In the genomic region with DNA sequence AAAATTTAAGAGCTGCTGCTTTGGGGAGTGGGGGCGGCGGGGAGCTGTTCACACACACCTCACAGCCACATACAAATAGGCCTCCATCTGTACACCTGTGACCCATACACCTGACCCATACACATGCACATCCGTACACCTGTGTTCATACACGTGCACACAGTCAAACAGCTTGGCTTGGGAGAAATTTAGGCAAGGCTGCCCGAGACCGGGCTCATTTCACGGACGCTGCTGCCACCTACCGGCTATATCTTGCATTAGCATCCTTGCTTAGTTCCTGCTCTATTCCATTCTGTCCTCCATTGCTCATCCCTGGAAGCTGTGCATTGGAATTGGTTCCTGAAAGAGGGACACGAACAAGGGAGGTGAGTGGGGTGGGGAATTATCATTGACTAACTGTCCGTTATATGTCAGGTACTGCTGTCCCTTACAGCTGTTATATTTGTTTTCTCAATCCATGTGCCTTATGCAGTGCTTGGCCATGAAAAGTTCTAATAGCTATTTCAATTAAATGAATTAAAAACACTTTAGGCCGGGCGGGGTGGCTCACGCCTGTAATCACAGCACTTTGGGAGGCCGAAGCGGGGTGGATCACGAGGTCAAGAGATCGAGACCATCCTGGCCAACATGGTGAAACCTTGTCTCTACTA, we compare ENCODE assay signal across 1 cellular context.
A peak's percentile ranks its signal among the peaks of the same experiment; 100 is the strongest.
TF ChIP-seq lines count a peak whose summit lies in the region.

No MANE protein-coding gene starts in this region.

TF ChIP-seq in K562, 482 proteins besides CTCF, POLR2A, EP300 and RAD21 (continued from another document and continues in another):
- TF ChIP-seq SMAD2 (IDR thresholded peaks at IDR 0.05; ENCODE audit: low read depth, low read length): no peak
- no peak for TF ChIP-seq POLR2AphosphoS5 (IDR thresholded peaks at IDR 0.05; ENCODE audit: control insufficient read depth, insufficient read depth, low read depth, low read length)
- no peak for TF ChIP-seq U2AF2 (optimal IDR thresholded peaks at IDR 0.05; ENCODE audit: low read depth, low read length)
- 0 out of 2 replicates have a peak, but pooled peaks have one; percentile 9 for TF ChIP-seq CXXC5 (CRISPR knock-in tag; IDR thresholded peaks at IDR 0.05)
- TF ChIP-seq ZNF197 (CRISPR knock-in tag; IDR thresholded peaks at IDR 0.05; ENCODE audit: low read depth): no peak
- no peak for TF ChIP-seq FOXJ3 (CRISPR knock-in tag; IDR thresholded peaks at IDR 0.05)
- TF ChIP-seq GABPB2 (CRISPR knock-in tag; conservative IDR thresholded peaks at IDR 0.05): no peak
- no peak for TF ChIP-seq HNRNPLL (IDR thresholded peaks at IDR 0.05; ENCODE audit: low read depth, low read length, poor library complexity, severe bottlenecking)
- TF ChIP-seq RBM39 (optimal IDR thresholded peaks at IDR 0.05; ENCODE audit: low read depth, low read length): no peak
- TF ChIP-seq LCOR (CRISPR knock-in tag; IDR thresholded peaks at IDR 0.05): peak; percentile 100
- TF ChIP-seq THRAP3 (IDR thresholded peaks at IDR 0.05; ENCODE audit: borderline replicate concordance): no peak
- no peak for TF ChIP-seq PTTG1 (tag; IDR thresholded peaks at IDR 0.05; ENCODE audit: low read depth)
- TF ChIP-seq ZNF41 (CRISPR knock-in tag; conservative IDR thresholded peaks at IDR 0.05): no peak
- no peak for TF ChIP-seq ZZZ3 (IDR thresholded peaks at IDR 0.05)
- no peak for TF ChIP-seq BDP1 (IDR thresholded peaks at IDR 0.05; ENCODE audit: insufficient read depth, insufficient read length)
- TF ChIP-seq, protein P1, sequence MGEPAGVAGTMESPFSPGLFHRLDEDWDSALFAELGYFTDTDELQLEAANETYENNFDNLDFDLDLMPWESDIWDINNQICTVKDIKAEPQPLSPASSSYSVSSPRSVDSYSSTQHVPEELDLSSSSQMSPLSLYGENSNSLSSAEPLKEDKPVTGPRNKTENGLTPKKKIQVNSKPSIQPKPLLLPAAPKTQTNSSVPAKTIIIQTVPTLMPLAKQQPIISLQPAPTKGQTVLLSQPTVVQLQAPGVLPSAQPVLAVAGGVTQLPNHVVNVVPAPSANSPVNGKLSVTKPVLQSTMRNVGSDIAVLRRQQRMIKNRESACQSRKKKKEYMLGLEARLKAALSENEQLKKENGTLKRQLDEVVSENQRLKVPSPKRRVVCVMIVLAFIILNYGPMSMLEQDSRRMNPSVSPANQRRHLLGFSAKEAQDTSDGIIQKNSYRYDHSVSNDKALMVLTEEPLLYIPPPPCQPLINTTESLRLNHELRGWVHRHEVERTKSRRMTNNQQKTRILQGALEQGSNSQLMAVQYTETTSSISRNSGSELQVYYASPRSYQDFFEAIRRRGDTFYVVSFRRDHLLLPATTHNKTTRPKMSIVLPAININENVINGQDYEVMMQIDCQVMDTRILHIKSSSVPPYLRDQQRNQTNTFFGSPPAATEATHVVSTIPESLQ (CRISPR knock-in tag; IDR thresholded peaks at IDR 0.05): no peak
- TF ChIP-seq PHB2 (IDR thresholded peaks at IDR 0.05; ENCODE audit: low read depth): no peak
- TF ChIP-seq MECOM (CRISPR knock-in tag; IDR thresholded peaks at IDR 0.05): no peak
- no peak for TF ChIP-seq ZBTB26 (CRISPR knock-in tag; IDR thresholded peaks at IDR 0.05)
- peak; percentile 92 for TF ChIP-seq CTBP1 (IDR thresholded peaks at IDR 0.05; ENCODE audit: borderline replicate concordance)
- TF ChIP-seq FIP1L1 (IDR thresholded peaks at IDR 0.05; ENCODE audit: low read depth, low read length, poor library complexity, severe bottlenecking): no peak
- TF ChIP-seq, protein P2, sequence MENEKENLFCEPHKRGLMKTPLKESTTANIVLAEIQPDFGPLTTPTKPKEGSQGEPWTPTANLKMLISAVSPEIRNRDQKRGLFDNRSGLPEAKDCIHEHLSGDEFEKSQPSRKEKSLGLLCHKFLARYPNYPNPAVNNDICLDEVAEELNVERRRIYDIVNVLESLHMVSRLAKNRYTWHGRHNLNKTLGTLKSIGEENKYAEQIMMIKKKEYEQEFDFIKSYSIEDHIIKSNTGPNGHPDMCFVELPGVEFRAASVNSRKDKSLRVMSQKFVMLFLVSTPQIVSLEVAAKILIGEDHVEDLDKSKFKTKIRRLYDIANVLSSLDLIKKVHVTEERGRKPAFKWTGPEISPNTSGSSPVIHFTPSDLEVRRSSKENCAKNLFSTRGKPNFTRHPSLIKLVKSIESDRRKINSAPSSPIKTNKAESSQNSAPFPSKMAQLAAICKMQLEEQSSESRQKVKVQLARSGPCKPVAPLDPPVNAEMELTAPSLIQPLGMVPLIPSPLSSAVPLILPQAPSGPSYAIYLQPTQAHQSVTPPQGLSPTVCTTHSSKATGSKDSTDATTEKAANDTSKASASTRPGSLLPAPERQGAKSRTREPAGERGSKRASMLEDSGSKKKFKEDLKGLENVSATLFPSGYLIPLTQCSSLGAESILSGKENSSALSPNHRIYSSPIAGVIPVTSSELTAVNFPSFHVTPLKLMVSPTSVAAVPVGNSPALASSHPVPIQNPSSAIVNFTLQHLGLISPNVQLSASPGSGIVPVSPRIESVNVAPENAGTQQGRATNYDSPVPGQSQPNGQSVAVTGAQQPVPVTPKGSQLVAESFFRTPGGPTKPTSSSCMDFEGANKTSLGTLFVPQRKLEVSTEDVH (IDR thresholded peaks at IDR 0.05; ENCODE audit: low read depth, partially characterized antibody): no peak
- 0 out of 2 replicates have a peak, but pooled peaks have one; percentile 26 for TF ChIP-seq RREB1 (CRISPR knock-in tag; IDR thresholded peaks at IDR 0.05)
- no peak for TF ChIP-seq MTF1 (CRISPR knock-in tag; IDR thresholded peaks at IDR 0.05; ENCODE audit: borderline replicate concordance)
- TF ChIP-seq SMARCA5 (IDR thresholded peaks at IDR 0.05): no peak
- TF ChIP-seq SUPT5H (IDR thresholded peaks at IDR 0.05): no peak
- TF ChIP-seq, protein P3, sequence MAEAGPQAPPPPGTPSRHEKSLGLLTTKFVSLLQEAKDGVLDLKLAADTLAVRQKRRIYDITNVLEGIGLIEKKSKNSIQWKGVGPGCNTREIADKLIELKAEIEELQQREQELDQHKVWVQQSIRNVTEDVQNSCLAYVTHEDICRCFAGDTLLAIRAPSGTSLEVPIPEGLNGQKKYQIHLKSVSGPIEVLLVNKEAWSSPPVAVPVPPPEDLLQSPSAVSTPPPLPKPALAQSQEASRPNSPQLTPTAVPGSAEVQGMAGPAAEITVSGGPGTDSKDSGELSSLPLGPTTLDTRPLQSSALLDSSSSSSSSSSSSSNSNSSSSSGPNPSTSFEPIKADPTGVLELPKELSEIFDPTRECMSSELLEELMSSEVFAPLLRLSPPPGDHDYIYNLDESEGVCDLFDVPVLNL (CRISPR knock-in tag; IDR thresholded peaks at IDR 0.05; ENCODE audit: low read depth): no peak
- TF ChIP-seq NFYB (IDR thresholded peaks at IDR 0.05; ENCODE audit: extremely low read depth, insufficient read length): no peak
- no peak for TF ChIP-seq ZBTB49 (CRISPR knock-in tag; IDR thresholded peaks at IDR 0.05; ENCODE audit: borderline replicate concordance)
